Comparison of ENCODE assay signal across 8 cellular contexts in genomic region chr6:131948692-131949614, GRCh38. TPM values are rescaled to one million over a fixed set of nuclear protein-coding genes. Genes with fewer than 3 reads are reported as not detected.
DNase-seq lines count a peak whose midpoint lies in the region; ATAC-seq and TF ChIP-seq lines count a peak whose summit lies in the region.

No MANE protein-coding gene starts in this region.

- ATAC-seq in HG03196 (IDR thresholded peaks at IDR 0.05; ENCODE audit: unreplicated experiment), result no peak

- POLR2A ChIA-PET in HEK293T (lab: Yijun Ruan, JAX), result no interaction called here

- intact Hi-C loops in left ventricle myocardium inferior (cut with micrococcal nuclease) (no loop called here), posterior vena cava (cut with DNase I) (no loop called here)

- peak overlapping the region; percentile 97 for H3K27ac ChIP-seq in left ventricle myocardium inferior (replicated peaks)

- H3K9me3 ChIP-seq in left ventricle myocardium inferior (replicated peaks), result no peaks in the 10 kb centered on the region

- TF ChIP-seq CTCF in WI38 (IDR thresholded peaks at IDR 0.05; ENCODE audit: low read depth, low read length) (no peak), left ventricle myocardium inferior (IDR thresholded peaks at IDR 0.05; ENCODE audit: borderline replicate concordance) (no peak)

- peaks cover 47% of the 10 kb centered on the region for H3K4me1 ChIP-seq in left ventricle myocardium inferior

- no peaks in the 10 kb centered on the region for H3K27me3 ChIP-seq in left ventricle myocardium inferior (ENCODE audit: low read depth)

- H3K36me3 ChIP-seq in left ventricle myocardium inferior, result peaks cover 3% of the 10 kb centered on the region

- DNase-seq in Caki2 (ENCODE audit: low read depth), result peak; percentile 47
- DNase-seq in left ventricle myocardium inferior, result no peak
- DNase-seq in posterior vena cava (ENCODE audit: low spot score), result peak; percentile 86
- DNase-seq in NCI-H82 treated with DMSO at 0.1 percent for 48 hours (lab: John Stamatoyannopoulos, UW; ENCODE audit: unreplicated experiment), result no peak
- no peak for DNase-seq in cerebellar cortex (ENCODE audit: low spot score)
- no peak for DNase-seq in HEK293T (ENCODE audit: extremely low spot score)

- in situ Hi-C loops in Caki2 (cut with HindIII; ENCODE audit: low pct_unique_long_range_greater_than_20kb, low sequenced_read_pairs), result no loop called here

- CTCF ChIA-PET in HEK293T (lab: Yijun Ruan, JAX), result interaction anchor here (0.7 to 2.3 kb wide), 3 partner anchors 12 to 780 kb away, joined by 3 to 7 read pairs (median 3); no protein-coding TSS in a partner anchor

- peak overlapping the region; percentile 71 for H3K4me3 ChIP-seq in WI38 (ENCODE audit: low read depth, low read length)
- H3K4me3 ChIP-seq in left ventricle myocardium inferior, result peak overlapping the region; percentile 80

TF ChIP-seq in HEK293T, 16 proteins besides CTCF, POLR2A, EP300 and RAD21:
- TF ChIP-seq FOXA1 (IDR thresholded peaks at IDR 0.05) (no peak), LEF1 (IDR thresholded peaks at IDR 0.05; ENCODE audit: borderline replicate concordance) (no peak), CTBP1 (IDR thresholded peaks at IDR 0.05; ENCODE audit: borderline replicate concordance) (no peak), SP1 (IDR thresholded peaks at IDR 0.05) (no peak), NFRKB (IDR thresholded peaks at IDR 0.05) (no peak), ELF4 (IDR thresholded peaks at IDR 0.05) (no peak), BHLHE40 (IDR thresholded peaks at IDR 0.05; ENCODE audit: borderline replicate concordance) (no peak), TARDBP (IDR thresholded peaks at IDR 0.05) (no peak), L3MBTL2 (conservative IDR thresholded peaks at IDR 0.05) (no peak), HDGF (IDR thresholded peaks at IDR 0.05; ENCODE audit: borderline replicate concordance) (no peak), FOXM1 (IDR thresholded peaks at IDR 0.05; ENCODE audit: borderline replicate concordance) (no peak), ARNT (IDR thresholded peaks at IDR 0.05) (no peak), FOXK2 (IDR thresholded peaks at IDR 0.05) (no peak), SUZ12 (IDR thresholded peaks at IDR 0.05) (no peak), PKNOX1 (IDR thresholded peaks at IDR 0.05) (no peak), ZNF384 (IDR thresholded peaks at IDR 0.05) (no peak)
TF ChIP-seq in HEK293T: peak in this region for 0.

RNA-seq across cellular contexts. Expression of gene CCN2, which starts 2.2 kb away (rescaled TPM):
- 157 and 173 TPM in 2 replicates for total RNA-seq in Caki2 (2014; rRNA removed; shearing (Covaris generic); ENCODE audit: low replicate concordance)
- total RNA-seq in left ventricle myocardium inferior (33.0 TPM), posterior vena cava (100 to 1,000 TPM; 357 to 408 TPM)

Comparison
In these comparisons a context has a peak if more than half of its experiments do, and no peak if none do; other contexts are left out.
1. DNase-seq: peak in Caki2 (single experiment) and posterior vena cava (single experiment); none in left ventricle myocardium inferior (single experiment), NCI-H82 treated with DMSO at 0.1 percent for 48 hours (single experiment), cerebellar cortex (single experiment) and HEK293T (single experiment).